15 cellular contexts compared by ENCODE assay signal in the genomic region with DNA sequence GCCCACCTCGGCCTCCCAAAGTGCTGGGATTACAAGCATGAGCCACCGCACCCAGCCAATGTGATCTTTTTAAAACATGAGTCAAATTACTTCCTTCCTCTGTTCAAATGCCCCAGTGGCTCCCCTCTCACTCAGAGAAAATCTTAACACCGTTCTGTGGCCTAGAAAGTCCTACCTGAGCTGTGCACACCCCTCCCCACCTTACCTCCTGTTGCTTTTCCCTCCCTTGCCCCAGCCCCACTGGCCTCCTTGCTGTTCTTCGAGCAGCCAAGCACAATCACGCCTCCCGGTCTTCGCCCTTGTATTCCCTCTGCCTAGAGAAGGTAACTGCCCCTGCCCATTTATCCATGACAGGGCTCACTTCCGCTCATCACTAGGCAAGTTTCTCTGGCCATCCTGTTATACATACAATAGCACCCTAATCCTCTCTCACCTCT.
DNase-seq lines count a peak whose midpoint lies in the region; ATAC-seq, FAIRE-seq and TF ChIP-seq lines count a peak whose summit lies in the region.
"Had no signal": no experiment of that assay in that cellular context is flagged by ENCODE, and none has a peak within 500 bp of the region (broad histone marks: within the 10 kb centered on the region; RNA-seq: fewer than 3 reads in every experiment).

No MANE protein-coding gene starts in this region.

- no peak overlapping the region for H3K23ac ChIP-seq in IMR-90 (ENCODE audit: low read depth, low read length)

- no peaks in the 10 kb centered on the region for H3K36me3 ChIP-seq in IMR-90 (ENCODE audit: control insufficient read depth, insufficient read depth, low read length)
- no peaks in the 10 kb centered on the region for H3K36me3 ChIP-seq in GM12878 (ENCODE audit: control insufficient read depth in 2 of 2, insufficient read depth in 2 of 2, low read length in 1 of 2)
- H3K36me3 ChIP-seq in MG63: no peaks in the 10 kb centered on the region
- H3K36me3 ChIP-seq: upper lobe of right lung had no signal

- intact Hi-C loops in IMR-90 (cut with micrococcal nuclease) (no loop called here), GM12878 (cut with micrococcal nuclease; ENCODE audit: unreplicated experiment) (no loop called here), left ventricle myocardium superior (cut with micrococcal nuclease) (no loop called here)

- H3K4me1 ChIP-seq in IMR-90 (ENCODE audit: control insufficient read depth, insufficient read depth, low read length) (peaks cover 4% of the 10 kb centered on the region; the same call in 1 of the 2 replicates), GM12878 (ENCODE audit: control insufficient read depth, insufficient read depth, low read length) (peaks cover 44% of the 10 kb centered on the region)
- H3K4me1 ChIP-seq: upper lobe of right lung had no signal

- no peak overlapping the region for H3K9ac ChIP-seq in IMR-90 (ENCODE audit: low read depth, low read length)
- H3K9ac ChIP-seq in GM12878 (ENCODE audit: control insufficient read depth, insufficient read depth, low read length): no peak overlapping the region

- no peak overlapping the region for H2BK15ac ChIP-seq in IMR-90 (ENCODE audit: low read depth, low read length)

- 71% methylated on average over 4 of the region's 8 CpGs; no CpG with 5 or more reads in 1 of the 2 experiments for WGBS in IMR-90 (ENCODE audit: extremely low coverage in 2 of 2, insufficient read length in 1 of 2), 2 experiments
- 10% methylated on average over 7 of the region's 8 CpGs for WGBS in GM12878 (ENCODE audit: insufficient coverage, insufficient replicate concordance, low lambda C conversion rate, missing lambda C conversion rate)

- H3K4me3 ChIP-seq in IMR-90 (ENCODE audit: insufficient read depth, low read depth, low read length) (no peak overlapping the region), GM12878 (no peak overlapping the region), MG63 (no peak overlapping the region)
- H3K4me3 ChIP-seq: upper lobe of right lung had no signal

- H3K56ac ChIP-seq in IMR-90 (ENCODE audit: extremely low read depth, insufficient read depth, low read length): no peak overlapping the region

- 0 out of 4 replicates have a peak, but pooled peaks cover 0 to under 1% of the 10 kb centered on the region in 2 experiments for H3K79me1 ChIP-seq in IMR-90 (ENCODE audit: low read depth in 1 of 2, low read length in 2 of 2)

- no peak overlapping the region for H3K27ac ChIP-seq in IMR-90 (ENCODE audit: insufficient read depth, low read length)
- H3K27ac ChIP-seq in GM12878 (ENCODE audit: control insufficient read depth, insufficient read depth): no peak overlapping the region; the same call in 1 of the 2 replicates
- H3K27ac ChIP-seq: upper lobe of right lung had no signal

- H2AK5ac ChIP-seq in IMR-90 (ENCODE audit: low read depth, low read length): no peak overlapping the region

- H2BK20ac ChIP-seq in IMR-90 (ENCODE audit: low read depth, low read length): no peak overlapping the region

- peaks cover 8 to 12% of the 10 kb centered on the region in 2 donors for H3K9me3 Mint-ChIP-seq in activated T-cell treated with anti-CD3 and anti-CD28 coated beads, Interleukin-2, amount 50 U/mL, for 72 hours
- H3K9me3 Mint-ChIP-seq in stimulated activated memory B cell treated with anti-CD40 and anti-IgM and Interleukin-4, amounts not matched to agents 10 μg/mL and 1 μg/mL and 100 μg/mL, for 72 hours: peaks cover 13% of the 10 kb centered on the region

- no peak overlapping the region for H3K18ac ChIP-seq in IMR-90 (ENCODE audit: low read depth, low read length)

- H2AK9ac ChIP-seq in IMR-90 (replicated peaks; ENCODE audit: low read depth, low read length, poor library complexity): no peak overlapping the region

- peaks cover 7 to 12% of the 10 kb centered on the region in 2 donors for H3K36me3 Mint-ChIP-seq in activated T-cell treated with anti-CD3 and anti-CD28 coated beads, Interleukin-2, amount 50 U/mL, for 72 hours (ENCODE audit: insufficient read depth in 2 of 2)
- peaks cover 14% of the 10 kb centered on the region for H3K36me3 Mint-ChIP-seq in stimulated activated memory B cell treated with anti-CD40 and anti-IgM and Interleukin-4, amounts not matched to agents 10 μg/mL and 1 μg/mL and 100 μg/mL, for 72 hours

- no peak for TF ChIP-seq RAD21 in IMR-90 (IDR thresholded peaks at IDR 0.05; ENCODE audit: low read length)
- TF ChIP-seq RAD21 in GM12878 (IDR thresholded peaks at IDR 0.05; ENCODE audit: insufficient read depth, low read depth, low read length): no peak

- in situ Hi-C loops in IMR-90 (cut with MboI; ENCODE audit: low sequenced_read_pairs) (loop anchor here (25.0 kb wide), 1 partner anchor 642 kb away; no protein-coding TSS in a partner anchor), GM12878 (cut with MboI) (no loop called here)

- no peaks in the 10 kb centered on the region; the same call in 1 of the 2 replicates for H3K27me3 ChIP-seq in IMR-90 (ENCODE audit: control insufficient read depth, insufficient read depth, low read length)
- no peaks in the 10 kb centered on the region for H3K27me3 ChIP-seq in GM12878 (replicated peaks in 1 of 2; ENCODE audit: control insufficient read depth in 2 of 2, insufficient read depth in 2 of 2, low read length in 1 of 2)
- no peaks in the 10 kb centered on the region for H3K27me3 ChIP-seq in MG63
- H3K27me3 ChIP-seq: upper lobe of right lung had no signal

- no peak overlapping the region for H4K8ac ChIP-seq in IMR-90 (ENCODE audit: low read depth in 2 of 2, low read length in 2 of 2)

- BruUV-seq in IMR-90 (replicated peaks; lab: Mats Ljungman, UMichigan) (no TSS peak), GM12878 (replicated peaks; lab: Mats Ljungman, UMichigan) (no TSS peak)

- no peak overlapping the region for H4K5ac ChIP-seq in IMR-90 (ENCODE audit: low read depth, low read length)

- H3K9me1 ChIP-seq in IMR-90 (ENCODE audit: insufficient read depth, low read length): peaks cover 3% of the 10 kb centered on the region; the same call in 1 of the 2 replicates

- peak in 1 of 2 donors; percentile 14 for DNase-seq in activated T-cell treated with anti-CD3 and anti-CD28 coated beads, Interleukin-2, amount 50 U/mL, for 72 hours
- no peak for DNase-seq in activated T-cell treated with anti-CD3 and anti-CD28 coated beads for 4 hours
- DNase-seq in IMR-90: no peak
- no peak for DNase-seq in GM12878 (ENCODE audit: low read depth, low spot score)
- no peak for DNase-seq in left ventricle myocardium superior
- no peak for DNase-seq in stimulated activated CD4-positive, alpha-beta T cell treated with anti-CD3 and anti-CD28 coated beads, Interleukin-4, amount 100 ng/mL, for 1 hour
- DNase-seq in MG63: no peak
- DNase-seq: head of caudate nucleus, NCI-H1105, NCI-H82, upper lobe of right lung had no signal

- peak overlapping the region; percentile 21 to 74 for H3K4me3 Mint-ChIP-seq in activated T-cell treated with anti-CD3 and anti-CD28 coated beads, Interleukin-2, amount 50 U/mL, for 72 hours
- peak overlapping the region; percentile 33 for H3K4me3 Mint-ChIP-seq in stimulated activated memory B cell treated with anti-CD40 and anti-IgM and Interleukin-4, amounts not matched to agents 10 μg/mL and 1 μg/mL and 100 μg/mL, for 72 hours
- H3K4me3 Mint-ChIP-seq: activated T-helper 1 cell treated with anti-CD3 and anti-CD28 coated beads, Interleukin-12 subunit alpha, Interleukin-12 subunit beta, Interleukin-2, Interleukin-4 antibody, amounts not matched to agents 30 ng/mL and 10 ng/mL and 1 ng/mL, durations not matched to agents 14 hours and 24 hours and 36 hours had no signal

- H2BK5ac ChIP-seq in IMR-90 (ENCODE audit: low read depth, low read length, poor library complexity, severe bottlenecking): no peak overlapping the region

- no peaks in the 10 kb centered on the region for H4K20me1 ChIP-seq in IMR-90 (ENCODE audit: insufficient read depth, low read length)
- H4K20me1 ChIP-seq in GM12878 (ENCODE audit: control insufficient read depth, insufficient read depth): no peaks in the 10 kb centered on the region

- no peak overlapping the region for H2BK120ac ChIP-seq in IMR-90 (ENCODE audit: low read depth, low read length)

- no peak for TF ChIP-seq EP300 in GM12878 (IDR thresholded peaks at IDR 0.05; ENCODE audit: borderline replicate concordance in 1 of 2, control insufficient read depth in 1 of 2, low read depth in 2 of 2, low read length in 2 of 2)

- no peaks in the 10 kb centered on the region for H3K27me3 Mint-ChIP-seq in activated T-cell treated with anti-CD3 and anti-CD28 coated beads, Interleukin-2, amount 50 U/mL, for 72 hours (ENCODE audit: low read depth)
- H3K27me3 Mint-ChIP-seq in stimulated activated memory B cell treated with anti-CD40 and anti-IgM and Interleukin-4, amounts not matched to agents 10 μg/mL and 1 μg/mL and 100 μg/mL, for 72 hours: no peaks in the 10 kb centered on the region

- H3K4me1 Mint-ChIP-seq in activated T-cell treated with anti-CD3 and anti-CD28 coated beads, Interleukin-2, amount 50 U/mL, for 72 hours (ENCODE audit: low read depth): peaks cover 55% of the 10 kb centered on the region
- peaks cover 54% of the 10 kb centered on the region for H3K4me1 Mint-ChIP-seq in stimulated activated memory B cell treated with anti-CD40 and anti-IgM and Interleukin-4, amounts not matched to agents 10 μg/mL and 1 μg/mL and 100 μg/mL, for 72 hours

- CTCF ChIA-PET in IMR-90 (lab: Yijun Ruan, JAX): no interaction called here
- CTCF ChIA-PET in GM12878 (lab: Yijun Ruan, JAX): interaction anchor here (1.0 to 18.7 kb wide), 4 partner anchors 9 to 79 kb away, joined by 3 to 959 read pairs (median 8); a partner anchor contains a TSS

- no peak for TF ChIP-seq POLR2A in IMR-90 (IDR thresholded peaks at IDR 0.05; ENCODE audit: low read depth, low read length)
- TF ChIP-seq POLR2A in GM12878 (IDR thresholded peaks at IDR 0.05; ENCODE audit: low read depth, low read length): no peak

- no peak overlapping the region for H3K4me2 ChIP-seq in IMR-90 (ENCODE audit: low read depth, low read length)
- H3K4me2 ChIP-seq in GM12878 (ENCODE audit: control insufficient read depth, insufficient read depth): no peak overlapping the region

- H2AFZ ChIP-seq in IMR-90 (replicated peaks; ENCODE audit: low read length, poor library complexity) (peak overlapping the region; percentile 5), GM12878 (ENCODE audit: control insufficient read depth, low read depth, low read length) (peak overlapping the region; percentile 2)

- POLR2A ChIA-PET in IMR-90 (lab: Charles Lee; ENCODE audit: unreplicated experiment): no interaction called here
- POLR2A ChIA-PET in GM12878 (lab: Charles Lee): interaction anchor here (0.6 kb wide), 1 partner anchor 12 kb away, joined by 4 read pairs; no protein-coding TSS in a partner anchor

- no peak overlapping the region for H3K4ac ChIP-seq in IMR-90 (ENCODE audit: low read depth, low read length)

- SMC1A ChIA-PET in GM12878 (lab: Charles Lee; ENCODE audit: uncharacterized antibody, unreplicated experiment): interaction anchor here (0.6 to 15.0 kb wide), 5 partner anchors 8 to 81 kb away, joined by 3 to 584 read pairs (median 4); no protein-coding TSS in a partner anchor

- FAIRE-seq in GM12878 (lab: Jason Lieb, UNC): no peak
- FAIRE-seq: islet of Langerhans had no signal

- RAD21 ChIA-PET in GM12878 (lab: Charles Lee; ENCODE audit: unreplicated experiment): interaction anchor here (1.2 to 3.1 kb wide), 4 partner anchors 8 to 52 kb away, joined by 3 to 14 read pairs (median 5); no protein-coding TSS in a partner anchor

- no peaks in the 10 kb centered on the region for H3K79me2 ChIP-seq in GM12878 (ENCODE audit: control insufficient read depth, insufficient read depth, low read length)

- peak overlapping the region; percentile 1; the same call in 1 of the 2 replicates for H3K14ac ChIP-seq in IMR-90 (replicated peaks; ENCODE audit: low read depth, low read length)

- H3K27ac Mint-ChIP-seq in activated T-cell treated with anti-CD3 and anti-CD28 coated beads, Interleukin-2, amount 50 U/mL, for 72 hours: no peak overlapping the region
- peak overlapping the region; percentile 83 for H3K27ac Mint-ChIP-seq in stimulated activated memory B cell treated with anti-CD40 and anti-IgM and Interleukin-4, amounts not matched to agents 10 μg/mL and 1 μg/mL and 100 μg/mL, for 72 hours
- H3K27ac Mint-ChIP-seq: activated T-helper 1 cell treated with anti-CD3 and anti-CD28 coated beads, Interleukin-12 subunit alpha, Interleukin-12 subunit beta, Interleukin-2, Interleukin-4 antibody, amounts not matched to agents 30 ng/mL and 10 ng/mL and 1 ng/mL, durations not matched to agents 14 hours and 24 hours and 36 hours had no signal

- no peak overlapping the region for H4K91ac ChIP-seq in IMR-90 (ENCODE audit: insufficient read depth, low read depth, low read length)

- dilution Hi-C loops in IMR-90 (cut with HindIII; ENCODE audit: low sequenced_read_pairs, unreplicated experiment): no loop called here

- no peak for ATAC-seq in activated T-cell treated with anti-CD3 and anti-CD28 coated beads, Interleukin-2, amount 50 U/mL, for 72 hours (replicated peaks in 1 of 2)
- ATAC-seq in IMR-90 (ENCODE audit: low read depth) (no peak), GM12878 (peak; percentile 62), left ventricle myocardium superior (no peak)
- ATAC-seq in stimulated activated memory B cell treated with anti-CD40 and anti-IgM and Interleukin-4, amounts not matched to agents 10 μg/mL and 1 μg/mL and 100 μg/mL, for 72 hours: peak; percentile 72
- ATAC-seq: activated CD4-positive, CD25-positive, alpha-beta regulatory T cell treated with anti-CD3 and anti-CD28 coated beads, Interleukin-2, amount 50 U/mL, for 24 hours; upper lobe of right lung had no signal

- H3K9me3 ChIP-seq in IMR-90 (ENCODE audit: control insufficient read depth, insufficient read depth, low read length): no peaks in the 10 kb centered on the region
- no peaks in the 10 kb centered on the region for H3K9me3 ChIP-seq in GM12878 (replicated peaks; ENCODE audit: control insufficient read depth, insufficient read depth, low read length)
- no peaks in the 10 kb centered on the region for H3K9me3 ChIP-seq in MG63
- H3K9me3 ChIP-seq: upper lobe of right lung had no signal

- TF ChIP-seq CTCF in IMR-90 (conservative IDR thresholded peaks at IDR 0.05; ENCODE audit: low read depth, low read length) (no peak), GM12878 (IDR thresholded peaks at IDR 0.05 in 2 of 3, conservative IDR thresholded peaks at IDR 0.05 in 1 of 3; ENCODE audit: control insufficient read depth in 2 of 3, extremely low read depth in 1 of 3, insufficient read depth in 1 of 3, low read depth in 3 of 3, low read length in 3 of 3) (no peak)

Comparison
In these comparisons a context has a peak if more than half of its experiments do, and no peak if none do; other contexts are left out.
1. ATAC-seq: peak in GM12878 (single experiment) and stimulated activated memory B cell treated with anti-CD40 and anti-IgM and Interleukin-4, amounts not matched to agents 10 μg/mL and 1 μg/mL and 100 μg/mL, for 72 hours (single experiment); none in activated T-cell treated with anti-CD3 and anti-CD28 coated beads, Interleukin-2, amount 50 U/mL, for 72 hours (0 of 2), IMR-90 (single experiment) and left ventricle myocardium superior (single experiment).